ENCODE assay signal across 3 cellular contexts in the genomic region with DNA sequence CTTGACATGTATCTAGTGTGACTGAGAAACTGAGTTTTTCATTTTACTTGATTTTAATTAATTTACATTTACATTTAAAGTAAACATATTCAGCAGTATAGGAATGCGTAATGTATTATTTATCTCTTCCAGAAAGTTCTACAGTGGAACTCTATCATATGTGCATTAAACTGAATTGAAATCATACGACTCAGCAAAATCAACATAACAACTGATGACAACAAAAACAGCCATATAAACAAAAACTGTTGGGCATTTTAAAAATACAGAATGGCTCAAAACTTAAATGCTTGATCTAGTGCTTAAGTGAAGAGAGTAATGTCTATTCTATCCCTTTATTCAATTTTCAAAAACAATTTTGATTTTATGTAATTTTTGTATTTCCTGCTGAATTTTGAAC.
TF ChIP-seq lines count a peak whose summit lies in the region.

No MANE protein-coding gene starts in this region.

TF ChIP-seq in HepG2, 621 proteins besides CTCF, POLR2A, EP300 and RAD21:
- TF ChIP-seq SATB2 (CRISPR knock-in tag; IDR thresholded peaks at IDR 0.05) (no peak), KLF12 (CRISPR knock-in tag; IDR thresholded peaks at IDR 0.05; ENCODE audit: borderline replicate concordance) (no peak), RBM22 (optimal IDR thresholded peaks at IDR 0.05; ENCODE audit: low read length) (no peak), MAFF (IDR thresholded peaks at IDR 0.05; ENCODE audit: low read depth, low read length) (peak; percentile 89), POLR2AphosphoS5 (IDR thresholded peaks at IDR 0.05; ENCODE audit: low read depth, low read length) (no peak), ZNF367 (CRISPR knock-in tag; IDR thresholded peaks at IDR 0.05; ENCODE audit: borderline replicate concordance) (no peak), ZNF75D (CRISPR knock-in tag; IDR thresholded peaks at IDR 0.05; ENCODE audit: borderline replicate concordance) (no peak), MAFK (conservative IDR thresholded peaks at IDR 0.05 in 1 of 2, IDR thresholded peaks at IDR 0.05 in 1 of 2; ENCODE audit: low read length in 2 of 2) (peak; percentile 81 to 89), ZNF550 (CRISPR knock-in tag; IDR thresholded peaks at IDR 0.05; ENCODE audit: borderline replicate concordance) (no peak), DRAP1 (CRISPR knock-in tag; IDR thresholded peaks at IDR 0.05) (no peak), SPEN (CRISPR knock-in tag; IDR thresholded peaks at IDR 0.05; ENCODE audit: low read depth) (no peak), MAF1 (CRISPR knock-in tag; IDR thresholded peaks at IDR 0.05; ENCODE audit: borderline replicate concordance) (no peak), DNMT1 (CRISPR knock-in tag; IDR thresholded peaks at IDR 0.05) (no peak), ZNF335 (CRISPR knock-in tag; IDR thresholded peaks at IDR 0.05) (no peak)
- TF ChIP-seq, protein P1, sequence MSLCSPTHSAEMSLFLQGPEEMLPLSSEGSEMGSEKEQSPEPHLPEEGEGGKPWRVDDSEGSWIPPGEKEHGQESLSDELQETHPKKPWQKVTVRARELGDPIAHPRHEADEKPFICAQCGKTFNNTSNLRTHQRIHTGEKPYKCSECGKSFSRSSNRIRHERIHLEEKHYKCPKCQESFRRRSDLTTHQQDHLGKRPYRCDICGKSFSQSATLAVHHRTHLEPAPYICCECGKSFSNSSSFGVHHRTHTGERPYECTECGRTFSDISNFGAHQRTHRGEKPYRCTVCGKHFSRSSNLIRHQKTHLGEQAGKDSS (CRISPR knock-in tag; IDR thresholded peaks at IDR 0.05; ENCODE audit: borderline replicate concordance, low read depth) = no peak

TF ChIP-seq in IMR-90, 13 proteins besides CTCF, POLR2A, EP300 and RAD21:
- peak; percentile 96 for TF ChIP-seq MAFK (IDR thresholded peaks at IDR 0.05; ENCODE audit: low read depth, low read length)
- TF ChIP-seq, protein P2, sequence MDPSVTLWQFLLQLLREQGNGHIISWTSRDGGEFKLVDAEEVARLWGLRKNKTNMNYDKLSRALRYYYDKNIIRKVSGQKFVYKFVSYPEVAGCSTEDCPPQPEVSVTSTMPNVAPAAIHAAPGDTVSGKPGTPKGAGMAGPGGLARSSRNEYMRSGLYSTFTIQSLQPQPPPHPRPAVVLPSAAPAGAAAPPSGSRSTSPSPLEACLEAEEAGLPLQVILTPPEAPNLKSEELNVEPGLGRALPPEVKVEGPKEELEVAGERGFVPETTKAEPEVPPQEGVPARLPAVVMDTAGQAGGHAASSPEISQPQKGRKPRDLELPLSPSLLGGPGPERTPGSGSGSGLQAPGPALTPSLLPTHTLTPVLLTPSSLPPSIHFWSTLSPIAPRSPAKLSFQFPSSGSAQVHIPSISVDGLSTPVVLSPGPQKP (IDR thresholded peaks at IDR 0.05; ENCODE audit: borderline replicate concordance, low read depth, low read length) = no peak
TF ChIP-seq in IMR-90: peak in this region for 1.

TF ChIP-seq in K562, 482 proteins besides CTCF, POLR2A, EP300 and RAD21:
- TF ChIP-seq ZNF316 (IDR thresholded peaks at IDR 0.05) = peak; percentile 69
- TF ChIP-seq BACH1 (tag; IDR thresholded peaks at IDR 0.05) = no peak
- peak; percentile 52; the same call in 1 of the 2 replicates for TF ChIP-seq MAFF (IDR thresholded peaks at IDR 0.05; ENCODE audit: low read length)
- 0 out of 2 replicates have a peak, but pooled peaks have one; percentile 23 for TF ChIP-seq MAFK (IDR thresholded peaks at IDR 0.05; ENCODE audit: low read length)
- TF ChIP-seq C11orf30 (IDR thresholded peaks at IDR 0.05; ENCODE audit: low read depth) = peak; percentile 56; the same call in 1 of the 2 replicates
TF ChIP-seq in K562: peak in this region for 4.
